8 cellular contexts compared by ENCODE assay signal in the genomic region with DNA sequence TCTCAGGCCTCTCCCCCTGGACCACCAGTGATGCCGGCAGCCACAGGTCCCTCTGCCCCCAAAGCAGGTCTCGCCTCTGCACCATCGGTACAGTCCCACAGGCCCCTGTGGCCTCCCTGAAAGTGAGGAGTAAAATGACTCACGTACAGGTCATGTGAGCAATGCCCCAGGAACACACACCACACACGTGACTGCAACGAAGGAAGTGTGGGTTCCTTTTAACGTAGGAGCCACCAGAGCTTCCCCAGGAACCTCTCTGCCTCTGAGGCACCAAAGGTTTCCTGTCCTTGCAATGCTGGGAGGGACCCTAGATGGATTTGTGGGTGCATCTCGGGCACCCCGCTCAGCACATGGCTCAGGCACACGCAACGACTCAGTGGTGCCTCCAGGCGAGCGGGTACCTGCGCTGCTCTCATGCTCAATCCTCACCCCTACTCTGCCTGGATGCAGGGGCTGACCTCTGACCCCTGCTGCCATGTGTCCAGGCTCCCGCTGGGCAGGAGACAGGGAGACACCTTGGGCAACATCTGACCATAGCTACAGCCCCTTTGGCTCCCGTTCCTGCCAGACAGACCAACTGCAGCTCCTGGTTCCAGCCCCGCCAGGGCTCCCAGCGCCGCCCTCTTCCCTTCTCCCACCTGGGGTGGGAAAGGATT.
DNase-seq lines count a peak whose midpoint lies in the region; ATAC-seq and TF ChIP-seq lines count a peak whose summit lies in the region.
"Had no signal": no experiment of that assay in that cellular context is flagged by ENCODE, and none has a peak within 500 bp of the region (broad histone marks: within the 10 kb centered on the region; RNA-seq: fewer than 3 reads in every experiment).

No MANE protein-coding gene starts in this region.

- TF ChIP-seq EP300 in Ishikawa (IDR thresholded peaks at IDR 0.05; ENCODE audit: borderline replicate concordance) = no peak

- no peak overlapping the region for H3K4me3 ChIP-seq in fibroblast of pulmonary artery (replicated peaks; ENCODE audit: low read depth, low read length)
- H3K4me3 ChIP-seq: PC-9 had no signal

- no peak for TF ChIP-seq CTCF in fibroblast of pulmonary artery (IDR thresholded peaks at IDR 0.05; ENCODE audit: low read length, missing control alignments)

- ATAC-seq in HG03520 (IDR thresholded peaks at IDR 0.05; ENCODE audit: unreplicated experiment) = no peak

- no peak for TF ChIP-seq RAD21 in Ishikawa (IDR thresholded peaks at IDR 0.05; ENCODE audit: low read depth)

- DNase-seq in activated CD8-positive, alpha-beta memory T cell treated with anti-CD3 and anti-CD28 coated beads for 4 hours (ENCODE audit: low read depth in 2 of 2) = peak; percentile 23 to 59
- DNase-seq in fibroblast of pulmonary artery (ENCODE audit: low read depth) (peak; percentile 39), cerebellar cortex (ENCODE audit: low spot score) (no peak), NCI-H345 treated with DMSO at 0.1 percent for 48 hours (lab: John Stamatoyannopoulos, UW; ENCODE audit: unreplicated experiment) (no peak)
- DNase-seq in stimulated activated CD8-positive, alpha-beta memory T cell treated with anti-CD3 and anti-CD28 coated beads, Interleukin-15, amount 100 ng/mL, for 4 hours (ENCODE audit: low read depth in 2 of 2) = peak; percentile 27 to 53

TF ChIP-seq in Ishikawa, 13 proteins besides CTCF, POLR2A, EP300 and RAD21:
- TF ChIP-seq CREB1 (IDR thresholded peaks at IDR 0.05; ENCODE audit: low read depth) = no peak
- TF ChIP-seq, protein P1, sequence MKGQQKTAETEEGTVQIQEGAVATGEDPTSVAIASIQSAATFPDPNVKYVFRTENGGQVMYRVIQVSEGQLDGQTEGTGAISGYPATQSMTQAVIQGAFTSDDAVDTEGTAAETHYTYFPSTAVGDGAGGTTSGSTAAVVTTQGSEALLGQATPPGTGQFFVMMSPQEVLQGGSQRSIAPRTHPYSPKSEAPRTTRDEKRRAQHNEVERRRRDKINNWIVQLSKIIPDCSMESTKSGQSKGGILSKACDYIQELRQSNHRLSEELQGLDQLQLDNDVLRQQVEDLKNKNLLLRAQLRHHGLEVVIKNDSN (IDR thresholded peaks at IDR 0.05) = peak; percentile 34; the same call in 1 of the 2 replicates

Comparison
In these comparisons a context has a peak if more than half of its experiments do, and no peak if none do; other contexts are left out.
1. DNase-seq: peak in activated CD8-positive, alpha-beta memory T cell treated with anti-CD3 and anti-CD28 coated beads for 4 hours (2 of 2), fibroblast of pulmonary artery (single experiment) and stimulated activated CD8-positive, alpha-beta memory T cell treated with anti-CD3 and anti-CD28 coated beads, Interleukin-15, amount 100 ng/mL, for 4 hours (2 of 2); none in cerebellar cortex (single experiment) and NCI-H345 treated with DMSO at 0.1 percent for 48 hours (single experiment).